Comparison of ENCODE assay signal across 1 cellular context in the genomic region with DNA sequence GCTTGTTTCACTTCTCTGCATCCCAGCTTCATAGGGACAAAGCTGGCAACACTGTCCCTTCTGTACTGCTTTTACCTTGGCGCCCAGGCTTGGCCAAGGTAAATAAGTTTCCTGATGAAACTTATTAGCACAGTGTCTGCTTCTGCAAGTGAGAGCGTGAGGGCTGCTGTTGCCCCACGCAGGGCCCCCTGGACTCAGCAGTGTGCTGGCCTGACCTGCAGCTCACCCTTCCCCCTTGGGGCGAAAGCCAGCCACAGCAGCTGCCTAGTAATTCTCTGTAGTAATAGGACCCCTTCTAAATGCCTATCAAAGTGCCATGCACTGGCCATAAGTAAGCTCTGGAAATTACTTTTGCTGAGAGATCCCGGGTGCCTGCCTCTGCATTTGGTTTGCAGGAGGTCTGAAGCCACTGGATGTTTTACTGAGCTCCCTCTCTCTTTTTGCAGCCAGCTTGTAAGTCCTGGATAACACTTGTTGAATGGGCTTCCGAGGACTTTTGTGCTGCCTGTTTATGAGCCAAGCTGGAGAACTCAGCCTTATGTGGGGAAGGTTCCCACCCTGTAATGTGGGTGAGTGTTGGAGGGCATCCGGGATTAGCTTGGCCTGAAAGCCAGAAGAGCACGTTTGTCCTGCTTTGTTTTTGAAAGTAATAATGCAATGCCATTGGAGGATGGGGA.
TF ChIP-seq lines count a peak whose summit lies in the region.

No MANE protein-coding gene starts in this region.

TF ChIP-seq in K562, 482 proteins besides CTCF, POLR2A, EP300 and RAD21:
- TF ChIP-seq PURB (CRISPR knock-in tag; IDR thresholded peaks at IDR 0.05; ENCODE audit: low read depth) = no peak
- TF ChIP-seq, protein P1, sequence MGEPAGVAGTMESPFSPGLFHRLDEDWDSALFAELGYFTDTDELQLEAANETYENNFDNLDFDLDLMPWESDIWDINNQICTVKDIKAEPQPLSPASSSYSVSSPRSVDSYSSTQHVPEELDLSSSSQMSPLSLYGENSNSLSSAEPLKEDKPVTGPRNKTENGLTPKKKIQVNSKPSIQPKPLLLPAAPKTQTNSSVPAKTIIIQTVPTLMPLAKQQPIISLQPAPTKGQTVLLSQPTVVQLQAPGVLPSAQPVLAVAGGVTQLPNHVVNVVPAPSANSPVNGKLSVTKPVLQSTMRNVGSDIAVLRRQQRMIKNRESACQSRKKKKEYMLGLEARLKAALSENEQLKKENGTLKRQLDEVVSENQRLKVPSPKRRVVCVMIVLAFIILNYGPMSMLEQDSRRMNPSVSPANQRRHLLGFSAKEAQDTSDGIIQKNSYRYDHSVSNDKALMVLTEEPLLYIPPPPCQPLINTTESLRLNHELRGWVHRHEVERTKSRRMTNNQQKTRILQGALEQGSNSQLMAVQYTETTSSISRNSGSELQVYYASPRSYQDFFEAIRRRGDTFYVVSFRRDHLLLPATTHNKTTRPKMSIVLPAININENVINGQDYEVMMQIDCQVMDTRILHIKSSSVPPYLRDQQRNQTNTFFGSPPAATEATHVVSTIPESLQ (CRISPR knock-in tag; IDR thresholded peaks at IDR 0.05) = no peak
- TF ChIP-seq, protein P2, sequence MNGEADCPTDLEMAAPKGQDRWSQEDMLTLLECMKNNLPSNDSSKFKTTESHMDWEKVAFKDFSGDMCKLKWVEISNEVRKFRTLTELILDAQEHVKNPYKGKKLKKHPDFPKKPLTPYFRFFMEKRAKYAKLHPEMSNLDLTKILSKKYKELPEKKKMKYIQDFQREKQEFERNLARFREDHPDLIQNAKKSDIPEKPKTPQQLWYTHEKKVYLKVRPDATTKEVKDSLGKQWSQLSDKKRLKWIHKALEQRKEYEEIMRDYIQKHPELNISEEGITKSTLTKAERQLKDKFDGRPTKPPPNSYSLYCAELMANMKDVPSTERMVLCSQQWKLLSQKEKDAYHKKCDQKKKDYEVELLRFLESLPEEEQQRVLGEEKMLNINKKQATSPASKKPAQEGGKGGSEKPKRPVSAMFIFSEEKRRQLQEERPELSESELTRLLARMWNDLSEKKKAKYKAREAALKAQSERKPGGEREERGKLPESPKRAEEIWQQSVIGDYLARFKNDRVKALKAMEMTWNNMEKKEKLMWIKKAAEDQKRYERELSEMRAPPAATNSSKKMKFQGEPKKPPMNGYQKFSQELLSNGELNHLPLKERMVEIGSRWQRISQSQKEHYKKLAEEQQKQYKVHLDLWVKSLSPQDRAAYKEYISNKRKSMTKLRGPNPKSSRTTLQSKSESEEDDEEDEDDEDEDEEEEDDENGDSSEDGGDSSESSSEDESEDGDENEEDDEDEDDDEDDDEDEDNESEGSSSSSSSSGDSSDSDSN (IDR thresholded peaks at IDR 0.05; ENCODE audit: borderline replicate concordance in 1 of 2, low read depth in 2 of 2, low read length in 2 of 2) = no peak
- no peak for TF ChIP-seq KLF16 (IDR thresholded peaks at IDR 0.05)
- TF ChIP-seq PPARD (CRISPR knock-in tag; IDR thresholded peaks at IDR 0.05) = no peak
- no peak for TF ChIP-seq TFAM (CRISPR knock-in tag; conservative IDR thresholded peaks at IDR 0.05)
- TF ChIP-seq, protein P3, sequence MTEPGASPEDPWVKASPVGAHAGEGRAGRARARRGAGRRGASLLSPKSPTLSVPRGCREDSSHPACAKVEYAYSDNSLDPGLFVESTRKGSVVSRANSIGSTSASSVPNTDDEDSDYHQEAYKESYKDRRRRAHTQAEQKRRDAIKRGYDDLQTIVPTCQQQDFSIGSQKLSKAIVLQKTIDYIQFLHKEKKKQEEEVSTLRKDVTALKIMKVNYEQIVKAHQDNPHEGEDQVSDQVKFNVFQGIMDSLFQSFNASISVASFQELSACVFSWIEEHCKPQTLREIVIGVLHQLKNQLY (CRISPR knock-in tag; conservative IDR thresholded peaks at IDR 0.05) = no peak
- TF ChIP-seq, protein P4, sequence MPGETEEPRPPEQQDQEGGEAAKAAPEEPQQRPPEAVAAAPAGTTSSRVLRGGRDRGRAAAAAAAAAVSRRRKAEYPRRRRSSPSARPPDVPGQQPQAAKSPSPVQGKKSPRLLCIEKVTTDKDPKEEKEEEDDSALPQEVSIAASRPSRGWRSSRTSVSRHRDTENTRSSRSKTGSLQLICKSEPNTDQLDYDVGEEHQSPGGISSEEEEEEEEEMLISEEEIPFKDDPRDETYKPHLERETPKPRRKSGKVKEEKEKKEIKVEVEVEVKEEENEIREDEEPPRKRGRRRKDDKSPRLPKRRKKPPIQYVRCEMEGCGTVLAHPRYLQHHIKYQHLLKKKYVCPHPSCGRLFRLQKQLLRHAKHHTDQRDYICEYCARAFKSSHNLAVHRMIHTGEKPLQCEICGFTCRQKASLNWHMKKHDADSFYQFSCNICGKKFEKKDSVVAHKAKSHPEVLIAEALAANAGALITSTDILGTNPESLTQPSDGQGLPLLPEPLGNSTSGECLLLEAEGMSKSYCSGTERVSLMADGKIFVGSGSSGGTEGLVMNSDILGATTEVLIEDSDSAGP (CRISPR knock-in tag; IDR thresholded peaks at IDR 0.05) = no peak
